In the genomic region with DNA sequence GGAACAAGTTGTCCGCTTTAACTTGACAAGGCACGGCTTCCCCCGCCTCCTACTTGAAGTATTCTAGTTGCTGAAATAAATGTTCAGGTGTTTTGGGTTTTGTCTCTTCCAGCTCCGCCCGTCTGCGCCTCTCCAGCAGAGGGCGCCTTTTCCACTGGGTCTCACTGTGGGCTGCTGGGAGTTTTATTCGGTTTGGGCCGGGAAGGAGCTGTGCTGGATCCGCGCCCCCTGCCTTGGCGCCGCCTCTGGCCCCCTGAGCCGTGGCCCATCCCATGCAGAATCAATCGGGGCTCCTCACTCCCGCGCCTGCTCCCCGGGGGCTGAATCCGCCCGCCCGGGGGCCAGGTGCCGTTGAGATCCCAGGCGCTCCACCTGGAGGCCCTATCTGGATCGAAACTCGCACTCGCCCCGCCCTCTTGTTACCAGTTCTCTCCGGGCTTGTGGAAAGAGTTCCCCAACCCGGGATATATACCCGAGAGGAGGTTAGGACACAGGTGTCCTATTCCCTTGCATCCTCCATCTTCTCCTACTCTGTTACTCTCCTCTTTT, we compare ENCODE assay signal across 8 cellular contexts. TPM values are rescaled to one million over a fixed set of nuclear protein-coding genes. Genes with fewer than 3 reads are reported as not detected.
A peak's percentile ranks its signal among the peaks of the same experiment; 100 is the strongest.
DNase-seq lines count a peak whose midpoint lies in the region; ATAC-seq, FAIRE-seq and TF ChIP-seq lines count a peak whose summit lies in the region.

No MANE protein-coding gene starts in this region.

- H3K27ac Mint-ChIP-seq in natural killer cell = no peak overlapping the region

- H3K4me3 ChIP-seq in endothelial cell of umbilical vein (replicated peaks in 1 of 3; ENCODE audit: insufficient read depth in 1 of 3, low read depth in 1 of 3, low read length in 3 of 3) (peak overlapping the region; percentile 7 to 24 (median 19)), subcutaneous abdominal adipose tissue (ENCODE audit: low read depth in 1 of 5, low read length in 5 of 5) (peak overlapping the region; percentile 32 to 71 (median 44))

- intact Hi-C loops in endothelial cell of umbilical vein (cut with micrococcal nuclease) (loop anchor here (1.0 to 5.0 kb wide), 3 partner anchors 78 to 271 kb away; no protein-coding TSS in a partner anchor), natural killer cell (cut with micrococcal nuclease) (no loop called here)

- H3K4me1 Mint-ChIP-seq in natural killer cell = peaks cover 0 to 8% of the 10 kb centered on the region in 2 donors

- no peaks in the 10 kb centered on the region for H3K79me2 ChIP-seq in endothelial cell of umbilical vein (ENCODE audit: control insufficient read depth, insufficient read depth, low read length)

- DNase-seq in NCI-H2171 (lab: John Stamatoyannopoulos, UW) (peak; percentile 79), endothelial cell of umbilical vein (ENCODE audit: low read depth, low spot score) (peak; percentile 34), natural killer cell (no peak), GDM1 (lab: John Stamatoyannopoulos, UW) (no peak)
- peak in 2 of 3 experiments; percentile 7 to 37 for DNase-seq in activated CD8-positive, alpha-beta memory T cell treated with anti-CD3 and anti-CD28 coated beads for 48 hours (ENCODE audit: low read depth in 2 of 3, low spot score in 2 of 3)

- H3K27ac ChIP-seq in endothelial cell of umbilical vein (ENCODE audit: insufficient read depth, low read depth, low read length) (no peak overlapping the region), subcutaneous abdominal adipose tissue (ENCODE audit: low read depth, low read length) (no peak overlapping the region)

- TF ChIP-seq POLR2A in endothelial cell of umbilical vein (IDR thresholded peaks at IDR 0.05; ENCODE audit: low read depth, low read length) = no peak

- H3K27me3 Mint-ChIP-seq in natural killer cell (ENCODE audit: low read depth in 2 of 2) = peaks cover 5 to 15% of the 10 kb centered on the region in 2 donors

- H3K4me3 Mint-ChIP-seq in natural killer cell = no peak overlapping the region

- no peak for FAIRE-seq in endothelial cell of umbilical vein (lab: Jason Lieb, UNC)

- H3K36me3 ChIP-seq in endothelial cell of umbilical vein (ENCODE audit: control insufficient read depth in 2 of 2, extremely low read depth in 1 of 2, insufficient read depth in 2 of 2, low read length in 2 of 2) = no peaks in the 10 kb centered on the region
- no peaks in the 10 kb centered on the region for H3K36me3 ChIP-seq in subcutaneous abdominal adipose tissue (ENCODE audit: control insufficient read depth in 5 of 5, insufficient read depth in 5 of 5, low read length in 5 of 5)

- dilution Hi-C loops in endothelial cell of umbilical vein (cut with MboI; ENCODE audit: extremely low pct_ligation_motif_present, low sequenced_read_pairs) = no loop called here

- H3K9ac ChIP-seq in endothelial cell of umbilical vein (replicated peaks; ENCODE audit: extremely low read depth, insufficient read depth, low read length) (no peak overlapping the region), subcutaneous abdominal adipose tissue (ENCODE audit: low read length in 5 of 5) (peak overlapping the region in 2 of 5 donors; percentile 17 to 53)

- H3K27me3 ChIP-seq in endothelial cell of umbilical vein (ENCODE audit: control insufficient read depth in 2 of 2, insufficient read depth in 2 of 2, low read length in 2 of 2) (peaks cover 2 to 5% of the 10 kb centered on the region in 2 experiments), subcutaneous abdominal adipose tissue (ENCODE audit: control insufficient read depth in 5 of 5, insufficient read depth in 4 of 5, low read length in 5 of 5) (peaks cover 0 to 2% (median 0%) of the 10 kb centered on the region in 5 donors)

- H3K9me1 ChIP-seq in endothelial cell of umbilical vein (replicated peaks; ENCODE audit: control insufficient read depth, extremely low read depth, insufficient read depth, low read length) = no peaks in the 10 kb centered on the region

- H3K4me1 ChIP-seq in endothelial cell of umbilical vein (ENCODE audit: control insufficient read depth, extremely low read depth, insufficient read depth, low read length) (peaks cover 2% of the 10 kb centered on the region), subcutaneous abdominal adipose tissue (ENCODE audit: control insufficient read depth in 5 of 5, insufficient read depth in 5 of 5, low read length in 5 of 5) (peaks cover 2 to 8% (median 7%) of the 10 kb centered on the region in 5 donors)

- TF ChIP-seq CTCF in GM12872 (IDR thresholded peaks at IDR 0.05; ENCODE audit: insufficient read depth, low read depth, low read length) (peak; percentile 74), endothelial cell of umbilical vein (IDR thresholded peaks at IDR 0.05; ENCODE audit: extremely low read depth in 1 of 2, insufficient read depth in 1 of 2, low read depth in 1 of 2, low read length in 2 of 2) (peak; percentile 78 to 87), natural killer cell (IDR thresholded peaks at IDR 0.05) (peak; percentile 39)

- peak overlapping the region; percentile 27 for H3K4me2 ChIP-seq in endothelial cell of umbilical vein (ENCODE audit: insufficient read depth, low read length)

- POLR2A ChIA-PET in endothelial cell of umbilical vein (lab: Charles Lee) = no interaction called here

- no peaks in the 10 kb centered on the region for H4K20me1 ChIP-seq in endothelial cell of umbilical vein (replicated peaks; ENCODE audit: control insufficient read depth, extremely low read depth, insufficient read depth, low read length)

- no peaks in the 10 kb centered on the region for H3K9me3 Mint-ChIP-seq in natural killer cell

- H3K36me3 Mint-ChIP-seq in natural killer cell = no peaks in the 10 kb centered on the region

- H2AFZ ChIP-seq in endothelial cell of umbilical vein (ENCODE audit: low read depth, low read length) = peak overlapping the region; percentile 62

- peak; percentile 84 for ATAC-seq in HG02870 (IDR thresholded peaks at IDR 0.05; ENCODE audit: unreplicated experiment)
- peak in 2 of 3 donors; percentile 54 to 65 for ATAC-seq in natural killer cell

- CTCF ChIA-PET in endothelial cell of umbilical vein (lab: Charles Lee) = interaction anchor here (0.6 to 2.8 kb wide), 46 partner anchors 8 to 1103 kb away, joined by 3 to 145 read pairs (median 4); no protein-coding TSS in a partner anchor

- BruUV-seq in endothelial cell of umbilical vein (replicated peaks; lab: Mats Ljungman, UMichigan) = no TSS peak

- H3K9me3 ChIP-seq in endothelial cell of umbilical vein (replicated peaks; ENCODE audit: control insufficient read depth, insufficient read depth, low read length) = no peaks in the 10 kb centered on the region
- no peaks in the 10 kb centered on the region for H3K9me3 ChIP-seq in subcutaneous abdominal adipose tissue (ENCODE audit: control insufficient read depth in 5 of 5, low read length in 5 of 5)

TF ChIP-seq in endothelial cell of umbilical vein, 7 proteins besides CTCF, POLR2A, EP300 and RAD21:
- TF ChIP-seq FOS (IDR thresholded peaks at IDR 0.05; ENCODE audit: borderline replicate concordance, insufficient read depth, low read length) (no peak), GATA2 (IDR thresholded peaks at IDR 0.05; ENCODE audit: insufficient read depth, insufficient read length, low read depth, low read length) (no peak), EZH2 (IDR thresholded peaks at IDR 0.05; ENCODE audit: borderline replicate concordance, low read depth, low read length, severe bottlenecking) (no peak), POLR2AphosphoS5 (IDR thresholded peaks at IDR 0.05; ENCODE audit: insufficient read depth, low read depth, low read length) (no peak), MYC (IDR thresholded peaks at IDR 0.05; ENCODE audit: low read depth, low read length) (no peak), JUN (IDR thresholded peaks at IDR 0.05; ENCODE audit: borderline replicate concordance, insufficient read depth, insufficient read length, low read depth) (no peak)
- TF ChIP-seq, protein P1, sequence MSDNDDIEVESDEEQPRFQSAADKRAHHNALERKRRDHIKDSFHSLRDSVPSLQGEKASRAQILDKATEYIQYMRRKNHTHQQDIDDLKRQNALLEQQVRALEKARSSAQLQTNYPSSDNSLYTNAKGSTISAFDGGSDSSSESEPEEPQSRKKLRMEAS (IDR thresholded peaks at IDR 0.05; ENCODE audit: insufficient read depth, insufficient read length) = no peak

RNA-seq across cellular contexts. Expression of a gene that starts 51.0 kb away (rescaled TPM):
- total RNA-seq in endothelial cell of umbilical vein (not detected in 2 replicates), natural killer cell (not detected)
- not detected in 2 replicates for polyA plus RNA-seq in endothelial cell of umbilical vein
- polyA plus RNA-seq in endothelial cell of umbilical vein (2011; cell fraction: cytosol; rRNA removed) = not detected in 2 replicates
- polyA plus RNA-seq in endothelial cell of umbilical vein (2011; cell fraction: nucleus; rRNA removed) = not detected in 2 replicates
- not detected in 2 replicates for polyA plus RNA-seq in endothelial cell of umbilical vein (2012)
- not detected in 2 replicates for polyA minus RNA-seq in endothelial cell of umbilical vein
- polyA minus RNA-seq in endothelial cell of umbilical vein (2011; cell fraction: cytosol; rRNA and poly(A)+ RNA removed) = not detected
- not detected in 2 replicates for polyA minus RNA-seq in endothelial cell of umbilical vein (2011; cell fraction: nucleus; rRNA and poly(A)+ RNA removed)

Comparison
In these comparisons a context has a peak if more than half of its experiments do, and no peak if none do; other contexts are left out.
1. DNase-seq: peak in NCI-H2171 (single experiment), activated CD8-positive, alpha-beta memory T cell treated with anti-CD3 and anti-CD28 coated beads for 48 hours (2 of 3) and endothelial cell of umbilical vein (single experiment); none in natural killer cell (single experiment) and GDM1 (single experiment).
2. Peak in every context shown above with its lines, with median percentiles within 50 percentile points of each other: CTCF ChIP-seq.